ENCODE assay signal across 9 cellular contexts in genomic region chr2:47724221-47724981, GRCh38. TPM values are rescaled to one million over a fixed set of nuclear protein-coding genes. Genes with fewer than 3 reads are reported as not detected.
DNase-seq lines count a peak whose midpoint lies in the region; ATAC-seq and TF ChIP-seq lines count a peak whose summit lies in the region.
"Had no signal": no experiment of that assay in that cellular context is flagged by ENCODE, and none has a peak within 500 bp of the region (broad histone marks: within the 10 kb centered on the region; RNA-seq: fewer than 3 reads in every experiment).

No MANE protein-coding gene starts in this region.

- ATAC-seq in GM18517 (IDR thresholded peaks at IDR 0.05; ENCODE audit: unreplicated experiment) (peak; percentile 92), HG02623 (IDR thresholded peaks at IDR 0.05; ENCODE audit: unreplicated experiment) (peak; percentile 80), heart right ventricle (no peak)

- 79% methylated on average over 9 of the region's 9 CpGs for WGBS in heart right ventricle, 2 donors

- H3K4me1 ChIP-seq in SJCRH30, result no peaks in the 10 kb centered on the region
- no peaks in the 10 kb centered on the region for H3K4me1 ChIP-seq in heart right ventricle

- H3K27ac ChIP-seq in WERI-Rb-1 (no peak overlapping the region), SJCRH30 (no peak overlapping the region), heart right ventricle (no peak overlapping the region)
- H3K27ac ChIP-seq: KMS-11 had no signal

- intact Hi-C loops in heart right ventricle (cut with DNase I), result no loop called here

- DNase-seq in NAMALWA (ENCODE audit: low spot score), result peak; percentile 99
- DNase-seq in kidney tubule cell (ENCODE audit: low spot score), result peak; percentile 98
- DNase-seq in WERI-Rb-1, result no peak
- no peak for DNase-seq in SJCRH30
- no peak for DNase-seq in effector CD8-positive, alpha-beta T cell (lab: John Stamatoyannopoulos, UW)
- no peak for DNase-seq in heart right ventricle

- no peaks in the 10 kb centered on the region for H3K36me3 ChIP-seq in WERI-Rb-1
- no peaks in the 10 kb centered on the region for H3K36me3 ChIP-seq in SJCRH30
- no peaks in the 10 kb centered on the region for H3K36me3 ChIP-seq in heart right ventricle

- H3K4me3 ChIP-seq in WERI-Rb-1 (ENCODE audit: low read depth, low read length) (no peak overlapping the region), SJCRH30 (no peak overlapping the region), heart right ventricle (no peak overlapping the region)

- H3K27me3 ChIP-seq in WERI-Rb-1 (ENCODE audit: insufficient read depth, low read depth, severe bottlenecking) (no peaks in the 10 kb centered on the region), SJCRH30 (0 out of 2 replicates have a peak, but pooled peaks cover 3% of the 10 kb centered on the region), heart right ventricle (no peaks in the 10 kb centered on the region)

- peaks cover under 1% of the 10 kb centered on the region for H3K9me3 ChIP-seq in WERI-Rb-1 (ENCODE audit: severe bottlenecking)
- H3K9me3 ChIP-seq in SJCRH30 (replicated peaks), result no peaks in the 10 kb centered on the region
- peaks cover 0 to 4% (median 0%) of the 10 kb centered on the region in 11 donors for H3K9me3 ChIP-seq in heart right ventricle

- TF ChIP-seq CTCF in WERI-Rb-1 (IDR thresholded peaks at IDR 0.05; ENCODE audit: low read depth, low read length) (no peak), heart right ventricle (IDR thresholded peaks at IDR 0.05) (no peak)

RNA-seq across cellular contexts. Expression of gene MSH6, which starts 58.5 kb away (rescaled TPM):
- total RNA-seq in SJCRH30 (2014; rRNA removed; shearing (Covaris generic)), result 270 and 280 TPM in 2 replicates
- total RNA-seq in heart right ventricle, result 10 to 100 TPM; 19.0 to 25.2 (median 21.5) TPM
- polyA plus RNA-seq in heart right ventricle, result 1 to 10 TPM; 4.5 to 9.8 TPM

Comparison
In these comparisons a context has a peak if more than half of its experiments do, and no peak if none do; other contexts are left out.
1. ATAC-seq: peak in GM18517 (single experiment) and HG02623 (single experiment); none in heart right ventricle (0 of 8).
2. DNase-seq: peak in NAMALWA (single experiment) and kidney tubule cell (single experiment); none in WERI-Rb-1 (single experiment), SJCRH30 (0 of 2), effector CD8-positive, alpha-beta T cell (single experiment) and heart right ventricle (0 of 2).
3. RNA of gene MSH6, which starts 58.5 kb away (total RNA-seq): 270 to 280 TPM in SJCRH30; 19.0 to 25.2 TPM in heart right ventricle; every median in the first group is over 10 times any median in the second.